ENCODE assay signal across 9 cellular contexts in genomic region chr12:96192926-96193573, GRCh38. TPM values are rescaled to one million over a fixed set of nuclear protein-coding genes. Genes with fewer than 3 reads are reported as not detected.
DNase-seq lines count a peak whose midpoint lies in the region; ATAC-seq and TF ChIP-seq lines count a peak whose summit lies in the region.
"Had no signal": no experiment of that assay in that cellular context is flagged by ENCODE, and none has a peak within 500 bp of the region (broad histone marks: within the 10 kb centered on the region; RNA-seq: fewer than 3 reads in every experiment).

No MANE protein-coding gene starts in this region.

- DNase-seq in cardiac septum (ENCODE audit: low spot score) (peak; percentile 70), left cardiac atrium (no peak), mesothelial cell of epicardium (ENCODE audit: low spot score in 2 of 2, unreplicated experiment in 2 of 2) (no peak), type B pancreatic cell (ENCODE audit: extremely low spot score, unreplicated experiment) (no peak), left lung (no peak)
- DNase-seq in activated T-helper 2 cell treated with anti-CD3 and anti-CD28 coated beads, Interferon-gamma antibody, Interleukin-2, Interleukin-4, amounts not matched to agents 10 μg/mL and 5 μg/mL and 100 μg/mL, durations not matched to agents 14 hours and 24 hours and 36 hours (ENCODE audit: low spot score): no peak
- DNase-seq in effector CD8-positive, alpha-beta T cell (lab: John Stamatoyannopoulos, UW): no peak

- H3K27ac ChIP-seq in left lung: peak overlapping the region in 1 of 2 donors; percentile 83
- H3K27ac ChIP-seq: SK-N-MC had no signal

- intact Hi-C loops in cardiac septum (cut with DNase I): no loop called here
- intact Hi-C loops in left cardiac atrium (cut with DNase I): no loop called here
- intact Hi-C loops in activated T-helper 2 cell treated with anti-CD3 and anti-CD28 coated beads, Interferon-gamma antibody, Interleukin-2, Interleukin-4, amounts not matched to agents 10 μg/mL and 5 μg/mL and 100 μg/mL, durations not matched to agents 14 hours and 24 hours and 36 hours (cut with micrococcal nuclease): loop anchor here (10.0 kb wide), 1 partner anchor 338 kb away; the partner anchor contains the start of gene SNRPF
- intact Hi-C loops in left lung (cut with DNase I): no loop called here

- peak overlapping the region; percentile 49 for H3K27ac Mint-ChIP-seq in activated T-helper 2 cell treated with anti-CD3 and anti-CD28 coated beads, Interferon-gamma antibody, Interleukin-2, Interleukin-4, amounts not matched to agents 10 μg/mL and 5 μg/mL and 100 μg/mL, durations not matched to agents 14 hours and 24 hours and 36 hours
- H3K27ac Mint-ChIP-seq in mesothelial cell of epicardium (no peak overlapping the region), type B pancreatic cell (peak overlapping the region; percentile 77)

- no peaks in the 10 kb centered on the region for H3K27me3 Mint-ChIP-seq in activated T-helper 2 cell treated with anti-CD3 and anti-CD28 coated beads, Interferon-gamma antibody, Interleukin-2, Interleukin-4, amounts not matched to agents 10 μg/mL and 5 μg/mL and 100 μg/mL, durations not matched to agents 14 hours and 24 hours and 36 hours (ENCODE audit: low read depth)
- H3K27me3 Mint-ChIP-seq in mesothelial cell of epicardium (ENCODE audit: low read depth) (no peaks in the 10 kb centered on the region), type B pancreatic cell (peaks cover 20% of the 10 kb centered on the region)

- ATAC-seq in left cardiac atrium: no peak
- no peak for ATAC-seq in GM18505 (IDR thresholded peaks at IDR 0.05; ENCODE audit: unreplicated experiment)
- no peak for ATAC-seq in left lung

- no peaks in the 10 kb centered on the region for H3K36me3 ChIP-seq in left lung

- no peak overlapping the region for H3K4me3 ChIP-seq in left lung

- H3K4me1 ChIP-seq in left lung: peaks cover 9 to 26% of the 10 kb centered on the region in 2 donors

- H3K9me3 Mint-ChIP-seq in activated T-helper 2 cell treated with anti-CD3 and anti-CD28 coated beads, Interferon-gamma antibody, Interleukin-2, Interleukin-4, amounts not matched to agents 10 μg/mL and 5 μg/mL and 100 μg/mL, durations not matched to agents 14 hours and 24 hours and 36 hours: no peaks in the 10 kb centered on the region
- no peaks in the 10 kb centered on the region for H3K9me3 Mint-ChIP-seq in mesothelial cell of epicardium
- H3K9me3 Mint-ChIP-seq in type B pancreatic cell: no peaks in the 10 kb centered on the region

- no peak for TF ChIP-seq CTCF in mesothelial cell of epicardium (IDR thresholded peaks at IDR 0.05; ENCODE audit: unreplicated experiment)
- no peak for TF ChIP-seq CTCF in type B pancreatic cell (conservative IDR thresholded peaks at IDR 0.05)
- no peak for TF ChIP-seq CTCF in left lung (IDR thresholded peaks at IDR 0.05)

- TF ChIP-seq POLR2A in GM18505 (IDR thresholded peaks at IDR 0.05; ENCODE audit: borderline replicate concordance, extremely low read depth, insufficient read depth, insufficient read length): no peak

- peaks cover 41% of the 10 kb centered on the region for H3K4me1 Mint-ChIP-seq in activated T-helper 2 cell treated with anti-CD3 and anti-CD28 coated beads, Interferon-gamma antibody, Interleukin-2, Interleukin-4, amounts not matched to agents 10 μg/mL and 5 μg/mL and 100 μg/mL, durations not matched to agents 14 hours and 24 hours and 36 hours (ENCODE audit: low read depth)
- peaks cover 16% of the 10 kb centered on the region for H3K4me1 Mint-ChIP-seq in mesothelial cell of epicardium
- H3K4me1 Mint-ChIP-seq in type B pancreatic cell (ENCODE audit: unreplicated experiment): peaks cover 12% of the 10 kb centered on the region

- peaks cover 12% of the 10 kb centered on the region for H3K36me3 Mint-ChIP-seq in activated T-helper 2 cell treated with anti-CD3 and anti-CD28 coated beads, Interferon-gamma antibody, Interleukin-2, Interleukin-4, amounts not matched to agents 10 μg/mL and 5 μg/mL and 100 μg/mL, durations not matched to agents 14 hours and 24 hours and 36 hours (ENCODE audit: low read depth)
- H3K36me3 Mint-ChIP-seq in mesothelial cell of epicardium: no peaks in the 10 kb centered on the region
- no peaks in the 10 kb centered on the region for H3K36me3 Mint-ChIP-seq in type B pancreatic cell

- no peaks in the 10 kb centered on the region for H3K9me3 ChIP-seq in left lung

- H3K27me3 ChIP-seq in left lung: no peaks in the 10 kb centered on the region

- peak overlapping the region; percentile 78 for H3K4me3 Mint-ChIP-seq in activated T-helper 2 cell treated with anti-CD3 and anti-CD28 coated beads, Interferon-gamma antibody, Interleukin-2, Interleukin-4, amounts not matched to agents 10 μg/mL and 5 μg/mL and 100 μg/mL, durations not matched to agents 14 hours and 24 hours and 36 hours (ENCODE audit: low read depth)
- H3K4me3 Mint-ChIP-seq in mesothelial cell of epicardium: peak overlapping the region; percentile 78
- peak overlapping the region; percentile 88 for H3K4me3 Mint-ChIP-seq in type B pancreatic cell

RNA-seq across cellular contexts. Expression of gene ELK3, which starts 1.1 kb away (rescaled TPM):
- total RNA-seq in cardiac septum (18.6 TPM), left cardiac atrium (10 to 100 TPM; 18.4 to 28.7 TPM), mesothelial cell of epicardium (27.2 to 28.2 TPM (median 28.0 TPM) in 3 replicates), type B pancreatic cell (ENCODE audit: low replicate concordance) (17.6 and 18.0 TPM in 2 replicates), left lung (10 to 100 TPM; 39.1 to 55.1 TPM)
- total RNA-seq in activated T-helper 2 cell treated with anti-CD3 and anti-CD28 coated beads, Interferon-gamma antibody, Interleukin-2, Interleukin-4, amounts not matched to agents 10 μg/mL and 5 μg/mL and 100 μg/mL, durations not matched to agents 14 hours and 24 hours and 36 hours: 37.0 and 39.7 TPM in 2 replicates
